ENCODE assay signal across 25 cellular contexts in the genomic region with DNA sequence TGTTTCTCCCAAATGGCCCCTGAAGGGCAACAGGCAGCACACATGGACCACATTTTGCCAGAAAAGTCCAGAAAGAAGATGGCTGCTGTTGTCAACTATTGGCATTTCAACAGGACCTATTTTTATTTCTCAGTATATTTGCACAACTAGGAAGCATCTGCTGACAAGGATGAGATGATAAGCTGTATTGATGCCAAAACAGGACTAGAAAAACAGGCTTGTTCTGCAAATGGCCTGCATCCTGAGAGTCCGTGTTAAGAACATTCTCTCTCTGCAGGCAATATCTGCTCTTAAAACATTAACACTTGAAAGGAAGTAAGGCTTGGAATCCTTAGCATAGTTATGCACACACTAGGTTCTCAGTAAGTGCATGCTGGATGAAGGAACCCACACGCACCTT.
DNase-seq lines count a peak whose midpoint lies in the region; ATAC-seq and TF ChIP-seq lines count a peak whose summit lies in the region.
"Had no signal": no experiment of that assay in that cellular context is flagged by ENCODE, and none has a peak within 500 bp of the region (broad histone marks: within the 10 kb centered on the region; RNA-seq: fewer than 3 reads in every experiment).

No MANE protein-coding gene starts in this region.

- TF ChIP-seq CTCF in LNCaP clone FGC (IDR thresholded peaks at IDR 0.05; ENCODE audit: control insufficient read depth, extremely low read depth, insufficient read depth) (no peak), right lobe of liver (IDR thresholded peaks at IDR 0.05) (no peak)

- H3K4me3 ChIP-seq in LNCaP clone FGC (ENCODE audit: low read depth, low read length) = no peak overlapping the region
- no peak overlapping the region for H3K4me3 ChIP-seq in right lobe of liver
- H3K4me3 ChIP-seq: dorsolateral prefrontal cortex, tibial artery had no signal

- H3K27ac ChIP-seq in cingulate gyrus (ENCODE audit: low read depth, low read length) = peak overlapping the region; percentile 39
- H3K27ac ChIP-seq in right lobe of liver = no peak overlapping the region
- H3K27ac ChIP-seq: dorsolateral prefrontal cortex, WERI-Rb-1 had no signal

- no peak for TF ChIP-seq POLR2A in right lobe of liver (IDR thresholded peaks at IDR 0.05)

- H3K27me3 ChIP-seq in right lobe of liver = no peaks in the 10 kb centered on the region
- H3K27me3 ChIP-seq: dorsolateral prefrontal cortex, tibial artery had no signal

- H3K4me1 ChIP-seq in right lobe of liver = no peaks in the 10 kb centered on the region

- H3K36me3 ChIP-seq in right lobe of liver = peaks cover 0 to 4% (median 0%) of the 10 kb centered on the region in 4 donors
- H3K36me3 ChIP-seq: tibial artery, WERI-Rb-1 had no signal

- 33% methylated on average over 1 of the region's 2 CpGs for WGBS in right lobe of liver (ENCODE audit: insufficient coverage, low coverage, low lambda C conversion rate, missing lambda C conversion rate)

- peak; percentile 45 for DNase-seq in DMS53 (lab: John Stamatoyannopoulos, UW)
- DNase-seq in LNCaP clone FGC (ENCODE audit: low read depth) = peak; percentile 95
- DNase-seq in right lobe of liver = no peak
- DNase-seq in NCI-H526 (lab: John Stamatoyannopoulos, UW) = no peak
- no peak for DNase-seq in SW480 (ENCODE audit: low spot score)
- no peak for DNase-seq in T1000 (lab: John Stamatoyannopoulos, UW)
- DNase-seq in COLO829 (ENCODE audit: low spot score) = no peak
- DNase-seq: ACHN; activated CD4-positive, alpha-beta T cell treated with anti-CD3 and anti-CD28 coated beads for 4 hours; activated CD8-positive, alpha-beta memory T cell treated with anti-CD3 and anti-CD28 coated beads for 24 hours; activated T-cell treated with anti-CD3 and anti-CD28 coated beads for 4 hours; CD8-positive, alpha-beta T cell; dorsolateral prefrontal cortex; H9; midbrain; naive B cell; NCI-H1417; NCI-H2029; NCI-H524 treated with DMSO at 0.1 percent for 48 hours; posterior cingulate gyrus; SHP77 treated with DMSO at 0.1 percent for 48 hours; stimulated activated CD4-positive, alpha-beta T cell treated with anti-CD3 and anti-CD28 coated beads, Interleukin-4, amount 100 ng/mL, for 1 hour; tibial artery; WERI-Rb-1 had no signal

- intact Hi-C loops in right lobe of liver (cut with DNase I) = no loop called here

- peak in 3 of 4 donors; percentile 25 to 49 (median 36) for ATAC-seq in right lobe of liver
- ATAC-seq: CD8-positive, alpha-beta T cell had no signal

- no peaks in the 10 kb centered on the region for H3K9me3 ChIP-seq in right lobe of liver
- H3K9me3 ChIP-seq: tibial artery had no signal

Comparison
In these comparisons a context has a peak if more than half of its experiments do, and no peak if none do; other contexts are left out.
1. DNase-seq: peak in DMS53 (single experiment) and LNCaP clone FGC (single experiment); none in right lobe of liver (0 of 3), NCI-H526 (0 of 2), SW480 (single experiment), T1000 (single experiment) and COLO829 (single experiment).